ENCODE assay signal across 8 cellular contexts in the genomic region with DNA sequence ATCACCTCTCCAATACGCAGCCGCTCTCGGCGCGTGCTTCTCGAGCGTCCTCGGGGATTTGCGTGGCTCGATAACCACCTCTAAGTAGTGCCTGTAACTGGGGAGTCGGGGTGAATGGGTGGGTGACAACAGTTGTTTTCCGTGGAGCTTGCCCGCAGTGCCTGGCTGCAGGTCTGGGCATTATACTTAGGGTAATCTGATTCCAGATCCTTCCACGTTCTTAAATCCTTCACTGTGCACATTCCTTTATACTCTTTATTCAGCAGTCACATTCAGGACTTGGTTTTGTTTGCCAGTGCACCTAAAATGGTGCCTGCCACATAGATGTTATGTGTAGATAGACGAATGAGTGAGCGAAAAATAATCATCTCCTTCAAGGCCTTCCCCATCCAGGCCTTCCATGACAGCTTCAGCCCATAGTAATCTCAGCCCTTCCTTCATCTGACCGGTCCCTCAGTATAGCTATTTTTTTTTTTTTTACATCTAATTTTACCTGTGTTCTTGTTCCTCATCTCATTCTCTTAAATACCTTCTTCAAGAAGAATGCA. TPM values are rescaled to one million over a fixed set of nuclear protein-coding genes. Genes with fewer than 3 reads are reported as not detected.
A peak's percentile ranks its signal among the peaks of the same experiment; 100 is the strongest.
DNase-seq lines count a peak whose midpoint lies in the region; ATAC-seq and TF ChIP-seq lines count a peak whose summit lies in the region.

No MANE protein-coding gene starts in this region.

- H3K4me1 ChIP-seq in SJCRH30, result no peaks in the 10 kb centered on the region

- H3K27me3 ChIP-seq in SJCRH30, result no peaks in the 10 kb centered on the region

- no peaks in the 10 kb centered on the region for H3K9me3 Mint-ChIP-seq in osteocyte (ENCODE audit: unreplicated experiment)

- H3K4me3 Mint-ChIP-seq in osteocyte (ENCODE audit: unreplicated experiment), result peak overlapping the region; percentile 94

- peaks cover 28% of the 10 kb centered on the region for H3K4me1 Mint-ChIP-seq in osteocyte (ENCODE audit: unreplicated experiment)

- H3K27ac ChIP-seq in SJCRH30, result peak overlapping the region; percentile 70

- TF ChIP-seq POLR2A in erythroblast (IDR thresholded peaks at IDR 0.05; ENCODE audit: low read length), result no peak

- no peak for TF ChIP-seq CTCF in osteocyte (IDR thresholded peaks at IDR 0.05)

- peak overlapping the region; percentile 90 for H3K4me3 ChIP-seq in SJCRH30

- H3K27me3 Mint-ChIP-seq in osteocyte (ENCODE audit: unreplicated experiment), result no peaks in the 10 kb centered on the region

- peak overlapping the region; percentile 99 for H3K27ac Mint-ChIP-seq in osteocyte (ENCODE audit: unreplicated experiment)

- H3K36me3 ChIP-seq in SJCRH30, result peaks cover 24% of the 10 kb centered on the region

- ATAC-seq in activated CD4-positive, CD25-positive, alpha-beta regulatory T cell treated with anti-CD3 and anti-CD28 coated beads, Interleukin-2, amount 50 U/mL, for 24 hours, result peak; percentile 18 to 30
- ATAC-seq in GM18519 (IDR thresholded peaks at IDR 0.05; ENCODE audit: low FRiP score, unreplicated experiment) (no peak), GM21786 (IDR thresholded peaks at IDR 0.05; ENCODE audit: unreplicated experiment) (no peak)

- peaks cover 16% of the 10 kb centered on the region for H3K36me3 Mint-ChIP-seq in osteocyte (ENCODE audit: unreplicated experiment)

- H3K9me3 ChIP-seq in SJCRH30 (replicated peaks), result no peaks in the 10 kb centered on the region

- no peak for DNase-seq in activated CD4-positive, CD25-positive, alpha-beta regulatory T cell treated with anti-CD3 and anti-CD28 coated beads, Interleukin-2, amount 50 U/mL, for 72 hours
- no peak for DNase-seq in SJCRH30
- DNase-seq in erythroblast (lab: John Stamatoyannopoulos, UW), result peak; percentile 78 to 83
- no peak for DNase-seq in osteocyte (ENCODE audit: extremely low spot score, unreplicated experiment)
- DNase-seq in superior temporal gyrus (ENCODE audit: extremely low spot score), result no peak

RNA-seq across cellular contexts. Expression of a gene that starts 0.6 kb away (rescaled TPM):
- total RNA-seq in SJCRH30 (2014; rRNA removed; shearing (Covaris generic)), result 50.2 and 52.0 TPM in 2 replicates
- total RNA-seq in osteocyte, result 36.1 and 38.6 TPM in 2 replicates

RNA-seq across cellular contexts. Expression of a gene that starts 54.5 kb away (rescaled TPM):
- 269 and 287 TPM in 2 replicates for total RNA-seq in SJCRH30 (2014; rRNA removed; shearing (Covaris generic))
- 245 and 252 TPM in 2 replicates for total RNA-seq in osteocyte

Comparison
In these comparisons a context has a peak if more than half of its experiments do, and no peak if none do; other contexts are left out.
1. ATAC-seq: peak in activated CD4-positive, CD25-positive, alpha-beta regulatory T cell treated with anti-CD3 and anti-CD28 coated beads, Interleukin-2, amount 50 U/mL, for 24 hours (2 of 2); none in GM18519 (single experiment) and GM21786 (single experiment).
2. DNase-seq: peak in erythroblast (2 of 2); none in activated CD4-positive, CD25-positive, alpha-beta regulatory T cell treated with anti-CD3 and anti-CD28 coated beads, Interleukin-2, amount 50 U/mL, for 72 hours (single experiment), SJCRH30 (0 of 2), osteocyte (single experiment) and superior temporal gyrus (single experiment).